Comparison of ENCODE assay signal across 24 cellular contexts in the genomic region with DNA sequence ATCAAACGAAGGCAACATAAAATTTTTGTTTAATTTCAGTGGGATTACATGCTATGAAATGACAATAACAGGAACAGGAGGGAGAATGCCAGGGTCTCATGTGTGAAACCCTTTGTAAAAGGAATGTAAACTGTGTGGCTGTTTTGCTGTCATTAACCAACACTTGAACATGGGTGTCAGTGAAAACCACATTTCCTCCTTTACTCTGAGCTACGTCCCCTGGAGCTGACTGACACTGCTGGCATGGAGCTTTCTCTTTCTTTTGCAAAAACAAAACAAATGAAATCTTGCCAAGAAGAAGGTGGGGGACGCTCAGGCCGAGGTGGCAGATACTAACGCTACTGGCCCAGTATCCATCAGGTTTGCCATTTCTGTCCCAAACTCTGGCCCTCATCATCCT.
"Had no signal": no experiment of that assay in that cellular context is flagged by ENCODE, and none has a peak within 500 bp of the region (broad histone marks: within the 10 kb centered on the region; RNA-seq: fewer than 3 reads in every experiment).

No MANE protein-coding gene starts in this region.

- H3K4me1 ChIP-seq: ascending aorta, body of pancreas had no signal

- H3K9ac ChIP-seq: KMS-11 had no signal

- DNase-seq: activated CD4-positive, alpha-beta T cell treated with anti-CD3 and anti-CD28 coated beads, Interleukin-2, amount 10 ng/mL, durations not matched to agents 24 days and 14 days; activated CD4-positive, alpha-beta T cell treated with anti-CD3 and anti-CD28 coated beads, Interleukin-2, amount 50 U/mL, for 48 hours; activated CD4-positive, CD25-positive, alpha-beta regulatory T cell treated with anti-CD3 and anti-CD28 coated beads, Interleukin-2, amount 50 U/mL, for 72 hours; activated CD8-positive, alpha-beta memory T cell treated with anti-CD3 and anti-CD28 coated beads, Interleukin-2, amount 10 ng/mL, durations not matched to agents 7 days and 5 days; activated effector memory CD4-positive, alpha-beta T cell treated with Interleukin-2 at 50 U/mL for 16 hours; activated naive CD4-positive, alpha-beta T cell treated with anti-CD3 and anti-CD28 coated beads for 36 hours; activated naive CD8-positive, alpha-beta T cell treated with anti-CD3 and anti-CD28 coated beads, Interleukin-2, amount 10 ng/mL, durations not matched to agents 7 days and 5 days; activated T-cell treated with anti-CD3 and anti-CD28 coated beads, Interleukin-2, amount 50 U/mL, for 24 hours; body of pancreas; central memory CD4-positive, alpha-beta T cell; MG63; MV-4-11; NCI-H1092 treated with DMSO at 0.1 percent for 48 hours; NCI-H1436 treated with DMSO at 0.1 percent for 48 hours; NCI-H187; NCI-H2081 treated with DMSO at 0.1 percent for 48 hours; NCI-H345; NCI-H510A; NCI-H526 treated with DMSO at 0.1 percent for 48 hours; PC-3; SHP77 treated with DMSO at 0.1 percent for 48 hours had no signal

- H3K36me3 ChIP-seq: ascending aorta, MG63 had no signal

- H3K27ac ChIP-seq: ascending aorta, body of pancreas, KMS-11 had no signal

- H3K4me2 ChIP-seq: KMS-11 had no signal

- H3K9me3 ChIP-seq: body of pancreas had no signal

- H3K4me3 ChIP-seq: ascending aorta, body of pancreas, MG63 had no signal

- ATAC-seq: activated CD8-positive, alpha-beta memory T cell treated with anti-CD3 and anti-CD28 coated beads, Interleukin-2, amount 10 ng/mL, durations not matched to agents 7 days and 5 days; body of pancreas; PC-3; WTC11 had no signal

- H3K27me3 ChIP-seq: ascending aorta, body of pancreas, MG63 had no signal
